Comparison of ENCODE assay signal across 10 cellular contexts in genomic region chr22:45235101-45235777, GRCh38. TPM values are rescaled to one million over a fixed set of nuclear protein-coding genes. Genes with fewer than 3 reads are reported as not detected.
DNase-seq lines count a peak whose midpoint lies in the region; ATAC-seq, FAIRE-seq and TF ChIP-seq lines count a peak whose summit lies in the region.
"Had no signal": no experiment of that assay in that cellular context is flagged by ENCODE, and none has a peak within 500 bp of the region (broad histone marks: within the 10 kb centered on the region; RNA-seq: fewer than 3 reads in every experiment).

No MANE protein-coding gene starts in this region.

- peak overlapping the region; percentile 46 for H3K4me3 Mint-ChIP-seq in activated naive CD8-positive, alpha-beta T cell
- no peak overlapping the region for H3K4me3 Mint-ChIP-seq in HFFc6

- FAIRE-seq in GM19239 (lab: Jason Lieb, UNC): peak; percentile 100

- peak; percentile 77 for ATAC-seq in HG03280 (IDR thresholded peaks at IDR 0.05; ENCODE audit: unreplicated experiment)

- H3K9me3 Mint-ChIP-seq in activated naive CD8-positive, alpha-beta T cell (ENCODE audit: low read depth): no peaks in the 10 kb centered on the region
- no peaks in the 10 kb centered on the region for H3K9me3 Mint-ChIP-seq in HFFc6

- H3K27me3 Mint-ChIP-seq in activated naive CD8-positive, alpha-beta T cell: no peaks in the 10 kb centered on the region
- peaks cover 2% of the 10 kb centered on the region; the same call in 1 of the 2 replicates for H3K27me3 Mint-ChIP-seq in HFFc6 (ENCODE audit: insufficient read depth)

- H3K4me1 Mint-ChIP-seq in activated naive CD8-positive, alpha-beta T cell (ENCODE audit: low read depth): peaks cover 37% of the 10 kb centered on the region
- peaks cover 21% of the 10 kb centered on the region for H3K4me1 Mint-ChIP-seq in HFFc6 (ENCODE audit: low read depth)

- peak; percentile 89 for DNase-seq in DMS153 (lab: John Stamatoyannopoulos, UW)
- DNase-seq in GM19239 (ENCODE audit: insufficient read length, low spot score): peak; percentile 90
- peak in 24 of 49 donors; percentile 23 to 63 (median 38) for DNase-seq in substantia nigra (lab: John Stamatoyannopoulos, UW)
- DNase-seq in hepatic stellate cell (ENCODE audit: low spot score): no peak
- DNase-seq in T-helper 9 cell: no peak
- DNase-seq in HFFc6: no peak

- H3K27ac ChIP-seq in substantia nigra (ENCODE audit: low read depth, low read length, poor library complexity, severe bottlenecking): peak overlapping the region; percentile 67
- H3K27ac ChIP-seq: thoracic aorta had no signal

- H3K27ac Mint-ChIP-seq in activated naive CD8-positive, alpha-beta T cell: no peak overlapping the region
- no peak overlapping the region for H3K27ac Mint-ChIP-seq in HFFc6

- H3K36me3 Mint-ChIP-seq in activated naive CD8-positive, alpha-beta T cell: peaks cover 2% of the 10 kb centered on the region
- H3K36me3 Mint-ChIP-seq in HFFc6 (ENCODE audit: low read depth): no peaks in the 10 kb centered on the region; the same call in 1 of the 2 replicates

- no peak for TF ChIP-seq CTCF in HFFc6 (IDR thresholded peaks at IDR 0.05)

RNA-seq across cellular contexts. Expression of gene KIAA0930, which starts 5.5 kb away (rescaled TPM):
- total RNA-seq in HFFc6 (2021; fragmentation: NEBNext Ultra II Directional; extraction: Animal tissue kit (Norgen Biotek cat#: 25700)): 10 to 100 TPM; 53.9 to 70.1 (median 57.8) TPM

RNA-seq across cellular contexts. Expression of gene UPK3A, which starts 49.5 kb away (rescaled TPM):
- not detected for total RNA-seq in HFFc6 (2021; fragmentation: NEBNext Ultra II Directional; extraction: Animal tissue kit (Norgen Biotek cat#: 25700))
- total RNA-seq: lung microvascular endothelial cell, thoracic aorta had no signal

Comparison
In these comparisons a context has a peak if more than half of its experiments do, and no peak if none do; other contexts are left out.
1. DNase-seq: peak in DMS153 (single experiment) and GM19239 (single experiment); none in hepatic stellate cell (single experiment), T-helper 9 cell (single experiment) and HFFc6 (single experiment).